ENCODE assay signal across 15 cellular contexts in the genomic region with DNA sequence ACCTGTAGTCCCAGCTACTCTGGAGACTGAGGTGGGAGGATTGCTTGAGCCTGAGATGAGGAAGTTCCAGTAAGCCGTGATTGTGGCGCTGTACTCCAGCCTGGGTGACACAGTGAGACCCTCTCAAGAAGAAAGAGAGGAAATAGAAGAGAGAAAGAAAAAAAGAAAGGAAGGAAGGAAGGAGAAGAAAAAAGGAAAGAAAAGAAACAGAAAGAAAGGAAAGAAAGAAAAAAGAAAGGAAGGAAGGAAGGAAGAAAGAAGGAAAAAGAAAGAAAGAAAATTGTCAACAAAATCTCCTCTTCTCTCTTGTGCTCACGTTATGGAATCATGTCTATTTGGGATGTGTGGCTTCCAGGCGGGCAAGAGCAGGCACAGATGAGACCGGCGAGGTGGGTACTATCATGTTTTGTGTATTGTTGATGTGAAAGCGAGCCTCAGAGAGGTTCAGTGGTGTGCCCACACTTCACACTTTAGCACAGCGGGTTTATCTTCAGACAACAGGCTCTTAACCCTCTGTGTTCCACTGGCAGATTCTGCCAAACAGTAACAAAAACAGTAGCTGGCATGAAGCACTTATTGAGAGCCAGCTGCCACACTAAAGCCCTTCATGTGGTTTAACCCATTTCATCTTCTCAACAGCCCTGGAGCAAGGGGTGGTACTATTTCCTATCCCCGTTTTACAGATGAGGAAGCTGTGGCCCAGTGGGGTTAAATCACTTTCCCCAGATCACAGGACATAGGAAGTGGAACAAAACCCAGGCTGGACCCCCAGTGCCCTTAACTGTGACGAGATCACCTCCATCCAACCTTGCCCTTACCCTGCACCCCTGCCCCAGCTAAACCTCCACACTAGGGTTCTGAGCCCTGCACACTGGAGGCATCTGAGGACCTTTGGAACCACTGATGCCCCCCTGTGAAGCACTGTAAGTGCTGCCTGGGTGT.
A peak's percentile ranks its signal among the peaks of the same experiment; 100 is the strongest.
DNase-seq lines count a peak whose midpoint lies in the region; ATAC-seq and TF ChIP-seq lines count a peak whose summit lies in the region.
"Had no signal": no experiment of that assay in that cellular context is flagged by ENCODE, and none has a peak within 500 bp of the region (broad histone marks: within the 10 kb centered on the region; RNA-seq: fewer than 3 reads in every experiment).

No MANE protein-coding gene starts in this region.

- no peaks in the 10 kb centered on the region for H3K9me3 Mint-ChIP-seq in activated CD8-positive, alpha-beta memory T cell treated with anti-CD3 and anti-CD28 coated beads, Interleukin-2, amount 10 ng/mL, durations not matched to agents 7 days and 5 days (ENCODE audit: low read depth)
- H3K9me3 Mint-ChIP-seq in activated CD8-positive, alpha-beta T cell treated with anti-CD3 and anti-CD28 coated beads for 36 hours, result no peaks in the 10 kb centered on the region
- no peaks in the 10 kb centered on the region for H3K9me3 Mint-ChIP-seq in stimulated activated effector memory CD8-positive, alpha-beta T cell treated with anti-CD3 and anti-CD28 coated beads, Interleukin-12 subunit alpha, Interleukin-12 subunit beta, amount 100 ng/mL, for 72 hours
- H3K9me3 Mint-ChIP-seq: neural crest cell; T-helper 1 cell treated with Interleukin-12 subunit alpha and Interleukin-12 subunit beta and Interleukin-4 antibody, amounts not matched to agents 30 μg/mL and 1 μg/mL, for 36 hours had no signal

- no peak overlapping the region for H3K27ac ChIP-seq in thyroid gland

- H3K27me3 Mint-ChIP-seq in activated CD8-positive, alpha-beta memory T cell treated with anti-CD3 and anti-CD28 coated beads, Interleukin-2, amount 10 ng/mL, durations not matched to agents 7 days and 5 days, result peaks cover 46% of the 10 kb centered on the region
- H3K27me3 Mint-ChIP-seq in activated CD8-positive, alpha-beta T cell treated with anti-CD3 and anti-CD28 coated beads for 36 hours, result peaks cover 23% of the 10 kb centered on the region

- no peaks in the 10 kb centered on the region for H3K27me3 ChIP-seq in thyroid gland

- H3K4me3 Mint-ChIP-seq in activated CD8-positive, alpha-beta memory T cell treated with anti-CD3 and anti-CD28 coated beads, Interleukin-2, amount 10 ng/mL, durations not matched to agents 7 days and 5 days, result peak overlapping the region; percentile 5
- no peak overlapping the region for H3K4me3 Mint-ChIP-seq in activated CD8-positive, alpha-beta T cell treated with anti-CD3 and anti-CD28 coated beads for 36 hours
- peak overlapping the region; percentile 59 for H3K4me3 Mint-ChIP-seq in stimulated activated effector memory CD8-positive, alpha-beta T cell treated with anti-CD3 and anti-CD28 coated beads, Interleukin-12 subunit alpha, Interleukin-12 subunit beta, amount 100 ng/mL, for 72 hours
- H3K4me3 Mint-ChIP-seq: neural crest cell; T-helper 1 cell treated with Interleukin-12 subunit alpha and Interleukin-12 subunit beta and Interleukin-4 antibody, amounts not matched to agents 30 μg/mL and 1 μg/mL, for 36 hours had no signal

- H3K4me3 ChIP-seq in thyroid gland (replicated peaks in 1 of 3), result no peak overlapping the region
- H3K4me3 ChIP-seq: smooth muscle cell had no signal

- no peak for DNase-seq in activated CD8-positive, alpha-beta memory T cell treated with anti-CD3 and anti-CD28 coated beads, Interleukin-2, amount 10 ng/mL, durations not matched to agents 7 days and 5 days
- DNase-seq in activated CD8-positive, alpha-beta memory T cell treated with anti-CD3 and anti-CD28 coated beads, Interleukin-2, amount 50 U/mL, for 4 hours, result no peak
- DNase-seq in NCI-H2029 treated with DMSO at 0.1 percent for 48 hours (lab: John Stamatoyannopoulos, UW), result peak; percentile 52
- DNase-seq in activated CD8-positive, alpha-beta T cell treated with anti-CD3 and anti-CD28 coated beads for 36 hours, result no peak
- DNase-seq in stimulated activated effector memory CD8-positive, alpha-beta T cell treated with anti-CD3 and anti-CD28 coated beads, Interleukin-12 subunit alpha, Interleukin-12 subunit beta, amount 100 ng/mL, for 72 hours (ENCODE audit: low spot score in 2 of 2), result no peak
- no peak for DNase-seq in thyroid gland
- no peak for DNase-seq in C1 segment of cervical spinal cord (lab: John Stamatoyannopoulos, UW)
- DNase-seq: GDM1, glutamatergic neuron, left colon, PC-3 had no signal

- H3K9me3 ChIP-seq in thyroid gland, result no peaks in the 10 kb centered on the region

- H3K27ac Mint-ChIP-seq in activated CD8-positive, alpha-beta memory T cell treated with anti-CD3 and anti-CD28 coated beads, Interleukin-2, amount 10 ng/mL, durations not matched to agents 7 days and 5 days, result no peak overlapping the region
- no peak overlapping the region for H3K27ac Mint-ChIP-seq in activated CD8-positive, alpha-beta T cell treated with anti-CD3 and anti-CD28 coated beads for 36 hours
- H3K27ac Mint-ChIP-seq in stimulated activated effector memory CD8-positive, alpha-beta T cell treated with anti-CD3 and anti-CD28 coated beads, Interleukin-12 subunit alpha, Interleukin-12 subunit beta, amount 100 ng/mL, for 72 hours, result peak overlapping the region; percentile 70
- H3K27ac Mint-ChIP-seq: T-helper 1 cell treated with Interleukin-12 subunit alpha and Interleukin-12 subunit beta and Interleukin-4 antibody, amounts not matched to agents 30 μg/mL and 1 μg/mL, for 36 hours had no signal

- TF ChIP-seq POLR2A in thyroid gland (IDR thresholded peaks at IDR 0.05), result no peak

- WGBS in thyroid gland, 2 donors, result 56 to 59% methylated on average over 10 of the region's 10 CpGs

- no peaks in the 10 kb centered on the region for H3K4me1 ChIP-seq in thyroid gland

- H3K4me1 Mint-ChIP-seq in activated CD8-positive, alpha-beta memory T cell treated with anti-CD3 and anti-CD28 coated beads, Interleukin-2, amount 10 ng/mL, durations not matched to agents 7 days and 5 days, result peaks cover 32% of the 10 kb centered on the region
- H3K4me1 Mint-ChIP-seq in activated CD8-positive, alpha-beta T cell treated with anti-CD3 and anti-CD28 coated beads for 36 hours (ENCODE audit: low read depth), result peaks cover 38% of the 10 kb centered on the region
- H3K4me1 Mint-ChIP-seq in stimulated activated effector memory CD8-positive, alpha-beta T cell treated with anti-CD3 and anti-CD28 coated beads, Interleukin-12 subunit alpha, Interleukin-12 subunit beta, amount 100 ng/mL, for 72 hours, result peaks cover 31% of the 10 kb centered on the region
- H3K4me1 Mint-ChIP-seq: neural crest cell had no signal

- POLR2A ChIA-PET in activated CD8-positive, alpha-beta T cell treated with anti-CD3 and anti-CD28 coated beads for 36 hours (lab: Charles Lee), result interaction anchor here (0.6 to 0.9 kb wide), 4 partner anchors 9 to 1257 kb away, joined by 3 to 5 read pairs (median 3); no protein-coding TSS in a partner anchor

- H3K36me3 Mint-ChIP-seq in activated CD8-positive, alpha-beta memory T cell treated with anti-CD3 and anti-CD28 coated beads, Interleukin-2, amount 10 ng/mL, durations not matched to agents 7 days and 5 days, result no peaks in the 10 kb centered on the region
- H3K36me3 Mint-ChIP-seq in activated CD8-positive, alpha-beta T cell treated with anti-CD3 and anti-CD28 coated beads for 36 hours (ENCODE audit: low read depth), result no peaks in the 10 kb centered on the region
- H3K36me3 Mint-ChIP-seq in stimulated activated effector memory CD8-positive, alpha-beta T cell treated with anti-CD3 and anti-CD28 coated beads, Interleukin-12 subunit alpha, Interleukin-12 subunit beta, amount 100 ng/mL, for 72 hours, result no peaks in the 10 kb centered on the region

- CTCF ChIA-PET in activated CD8-positive, alpha-beta memory T cell treated with anti-CD3 and anti-CD28 coated beads, Interleukin-2, amount 10 ng/mL, durations not matched to agents 7 days and 5 days (lab: Charles Lee), result interaction anchor here (0.6 to 1.7 kb wide), 6 partner anchors 8 to 423 kb away, joined by 3 to 6 read pairs (median 3); no protein-coding TSS in a partner anchor
- CTCF ChIA-PET in activated CD8-positive, alpha-beta T cell treated with anti-CD3 and anti-CD28 coated beads for 36 hours (lab: Charles Lee), result interaction anchor here (0.8 to 2.9 kb wide), 5 partner anchors 8 to 395 kb away, joined by 3 to 11 read pairs (median 3); no protein-coding TSS in a partner anchor

- ATAC-seq in activated CD8-positive, alpha-beta memory T cell treated with anti-CD3 and anti-CD28 coated beads, Interleukin-2, amount 10 ng/mL, durations not matched to agents 7 days and 5 days, result peak; percentile 46
- ATAC-seq in activated CD8-positive, alpha-beta T cell treated with anti-CD3 and anti-CD28 coated beads for 36 hours, result peak; percentile 60
- peak; percentile 63 for ATAC-seq in stimulated activated effector memory CD8-positive, alpha-beta T cell treated with anti-CD3 and anti-CD28 coated beads, Interleukin-12 subunit alpha, Interleukin-12 subunit beta, amount 100 ng/mL, for 72 hours
- no peak for ATAC-seq in GM19351 (IDR thresholded peaks at IDR 0.05; ENCODE audit: unreplicated experiment)
- ATAC-seq: left colon, PC-3 had no signal

- intact Hi-C loops in activated CD8-positive, alpha-beta T cell treated with anti-CD3 and anti-CD28 coated beads for 36 hours (cut with micrococcal nuclease), result no loop called here
- intact Hi-C loops in thyroid gland (cut with DNase I), result no loop called here

- no peaks in the 10 kb centered on the region for H3K36me3 ChIP-seq in thyroid gland

- TF ChIP-seq CTCF in activated CD8-positive, alpha-beta T cell treated with anti-CD3 and anti-CD28 coated beads for 36 hours (IDR thresholded peaks at IDR 0.05), result no peak
- TF ChIP-seq CTCF in thyroid gland (IDR thresholded peaks at IDR 0.05), result no peak
